In genomic region chr18:2976218-2976617, GRCh38 we compare ENCODE assay signal across 12 cellular contexts. TPM values are rescaled to one million over a fixed set of nuclear protein-coding genes. Genes with fewer than 3 reads are reported as not detected.
DNase-seq lines count a peak whose midpoint lies in the region; ATAC-seq, FAIRE-seq and TF ChIP-seq lines count a peak whose summit lies in the region.
"Had no signal": no experiment of that assay in that cellular context is flagged by ENCODE, and none has a peak within 500 bp of the region (broad histone marks: within the 10 kb centered on the region; RNA-seq: fewer than 3 reads in every experiment).

No MANE protein-coding gene starts in this region.

- H3K27ac ChIP-seq in HepG2 (ENCODE audit: extremely low read length, insufficient read depth, low read length) (no peak overlapping the region), testis (peak overlapping the region; percentile 26 to 86)
- H3K27ac ChIP-seq: PC-9 had no signal

- TF ChIP-seq CTCF in HepG2 (CRISPR knock-in tag; IDR thresholded peaks at IDR 0.05) = no peak
- no peak for TF ChIP-seq CTCF in testis (IDR thresholded peaks at IDR 0.05)

- H3K27me3 ChIP-seq in HepG2 (ENCODE audit: control insufficient read depth in 1 of 2, insufficient read depth in 2 of 2, low read length in 2 of 2) (no peaks in the 10 kb centered on the region), testis (no peaks in the 10 kb centered on the region), H7 (ENCODE audit: control insufficient read depth, insufficient read depth, low read length) (no peaks in the 10 kb centered on the region)
- H3K27me3 ChIP-seq: tibial nerve had no signal

- peaks cover 85% of the 10 kb centered on the region for H4K20me1 ChIP-seq in HepG2 (ENCODE audit: insufficient read depth, low read length)

- H3K27me3 Mint-ChIP-seq in activated T-cell treated with anti-CD3 and anti-CD28 coated beads, Interleukin-2, amount 50 U/mL, for 4 hours (ENCODE audit: low read depth) = no peaks in the 10 kb centered on the region
- no peaks in the 10 kb centered on the region for H3K27me3 Mint-ChIP-seq in activated naive CD8-positive, alpha-beta T cell treated with anti-CD3 and anti-CD28 coated beads for 36 hours

- H3K9ac ChIP-seq in HepG2 (ENCODE audit: insufficient read depth, low read depth, low read length) = no peak overlapping the region

- intact Hi-C loops in HepG2 (cut with micrococcal nuclease; ENCODE audit: unreplicated experiment) (no loop called here), testis (cut with DNase I; ENCODE audit: low total_unique reads) (no loop called here)

- no TSS peak for BruUV-seq in HepG2 (replicated peaks; lab: Mats Ljungman, UMichigan)

- peak overlapping the region; percentile 88 for H3K27ac Mint-ChIP-seq in activated naive CD8-positive, alpha-beta T cell treated with anti-CD3 and anti-CD28 coated beads for 36 hours

- CTCF ChIA-PET in HepG2 (lab: Yijun Ruan, JAX; ENCODE audit: low intra/inter-chr PET ratio, low total read pairs) = no interaction called here

- in situ Hi-C loops in HepG2 (cut with HindIII; ENCODE audit: extremely low pct_ligation_motif_present, low pct_unique_long_range_greater_than_20kb) = no loop called here

- no peak for FAIRE-seq in HepG2 (lab: Jason Lieb, UNC)

- DNase-seq in activated T-cell treated with anti-CD3 and anti-CD28 coated beads, Interleukin-2, amount 50 U/mL, for 4 hours = no peak
- DNase-seq in activated T-cell treated with anti-CD3 and anti-CD28 coated beads, Interleukin-2, amount 50 U/mL, for 48 hours = no peak
- DNase-seq in activated naive CD8-positive, alpha-beta T cell treated with anti-CD3 and anti-CD28 coated beads for 36 hours = no peak
- DNase-seq in HepG2 (ENCODE audit: low spot score) (no peak), testis (no peak), HPDE6-E6E7 (ENCODE audit: extremely low spot score) (no peak), H7 (no peak), nucleus accumbens (lab: John Stamatoyannopoulos, UW) (no peak)
- DNase-seq: MV-4-11, NCI-H226, PC-9 had no signal

- peaks cover 99% of the 10 kb centered on the region for H3K79me2 ChIP-seq in HepG2 (ENCODE audit: insufficient read depth, low read length)

- no peak overlapping the region for H3K4me2 ChIP-seq in HepG2 (ENCODE audit: low read depth, low read length)
- H3K4me2 ChIP-seq: PC-9 had no signal

- WGBS in HepG2 (ENCODE audit: low lambda C conversion rate) = 60% methylated on average over 3 of the region's 3 CpGs
- WGBS in testis, 2 donors = 44 to 60% methylated on average over 3 of the region's 3 CpGs

- TF ChIP-seq EP300 in HepG2 (IDR thresholded peaks at IDR 0.05; ENCODE audit: low read depth in 2 of 2, low read length in 2 of 2) (no peak), HepG2 (CRISPR knock-in tag; IDR thresholded peaks at IDR 0.05; ENCODE audit: borderline replicate concordance) (no peak)

- H3K4me1 ChIP-seq in HepG2 (ENCODE audit: insufficient read depth, low read length) (peaks cover 96% of the 10 kb centered on the region), testis (peaks cover 49% of the 10 kb centered on the region)

- ATAC-seq in activated T-cell treated with anti-CD3 and anti-CD28 coated beads, Interleukin-2, amount 50 U/mL, for 4 hours = no peak
- ATAC-seq in HepG2 = no peak

- H2AFZ ChIP-seq in HepG2 (ENCODE audit: low read length) = no peak overlapping the region
- H2AFZ ChIP-seq: PC-9 had no signal

- peaks cover 15% of the 10 kb centered on the region for H3K36me3 Mint-ChIP-seq in activated T-cell treated with anti-CD3 and anti-CD28 coated beads, Interleukin-2, amount 50 U/mL, for 4 hours (ENCODE audit: insufficient read depth)
- peaks cover 51% of the 10 kb centered on the region for H3K36me3 Mint-ChIP-seq in activated naive CD8-positive, alpha-beta T cell treated with anti-CD3 and anti-CD28 coated beads for 36 hours

- peaks cover 93% of the 10 kb centered on the region for H3K4me1 Mint-ChIP-seq in activated T-cell treated with anti-CD3 and anti-CD28 coated beads, Interleukin-2, amount 50 U/mL, for 4 hours (ENCODE audit: low read depth)
- H3K4me1 Mint-ChIP-seq in activated naive CD8-positive, alpha-beta T cell treated with anti-CD3 and anti-CD28 coated beads for 36 hours = peaks cover 77% of the 10 kb centered on the region

- H3K4me3 Mint-ChIP-seq in activated T-cell treated with anti-CD3 and anti-CD28 coated beads, Interleukin-2, amount 50 U/mL, for 4 hours = peak overlapping the region; percentile 58
- no peak overlapping the region for H3K4me3 Mint-ChIP-seq in activated naive CD8-positive, alpha-beta T cell treated with anti-CD3 and anti-CD28 coated beads for 36 hours

- H3K4me3 ChIP-seq in HepG2 (replicated peaks in 1 of 3; ENCODE audit: insufficient read depth in 1 of 3, low read depth in 2 of 3, low read length in 3 of 3) (no peak overlapping the region), testis (no peak overlapping the region), H7 (ENCODE audit: insufficient read depth, low read depth, low read length) (no peak overlapping the region)
- H3K4me3 ChIP-seq: PC-9, tibial nerve had no signal

- H3K9me3 ChIP-seq in HepG2 (ENCODE audit: low read length) (no peaks in the 10 kb centered on the region), testis (no peaks in the 10 kb centered on the region)
- H3K9me3 ChIP-seq: tibial nerve had no signal

- TF ChIP-seq RAD21 in HepG2 (CRISPR knock-in tag; IDR thresholded peaks at IDR 0.05) = no peak

- no peak for TF ChIP-seq POLR2A in HepG2 (IDR thresholded peaks at IDR 0.05; ENCODE audit: insufficient read depth in 1 of 2, low read depth in 2 of 2, low read length in 2 of 2)
- TF ChIP-seq POLR2A in testis (IDR thresholded peaks at IDR 0.05) = no peak

- POLR2A ChIA-PET in HepG2 (lab: Yijun Ruan, JAX) = interaction anchor here (1.4 kb wide), 1 partner anchor 142 kb away, joined by 3 read pairs; no protein-coding TSS in a partner anchor

- no peaks in the 10 kb centered on the region for H3K9me3 Mint-ChIP-seq in activated T-cell treated with anti-CD3 and anti-CD28 coated beads, Interleukin-2, amount 50 U/mL, for 4 hours
- no peaks in the 10 kb centered on the region for H3K9me3 Mint-ChIP-seq in activated naive CD8-positive, alpha-beta T cell treated with anti-CD3 and anti-CD28 coated beads for 36 hours

- H3K36me3 ChIP-seq in HepG2 (replicated peaks in 1 of 2; ENCODE audit: control insufficient read depth in 1 of 2, insufficient read depth in 2 of 2, low read length in 2 of 2) = peaks cover 1 to 15% of the 10 kb centered on the region in 2 experiments; a peak in 3 of 5 replicates
- H3K36me3 ChIP-seq in testis (ENCODE audit: low read depth, missing control alignments) = no peaks in the 10 kb centered on the region
- H3K36me3 ChIP-seq in H7 (replicated peaks; ENCODE audit: control insufficient read depth, insufficient read depth, low read length) = no peaks in the 10 kb centered on the region
- H3K36me3 ChIP-seq: tibial nerve had no signal

TF ChIP-seq in HepG2, 621 proteins besides CTCF, POLR2A, EP300 and RAD21:
- TF ChIP-seq HNF4A (CRISPR knock-in tag; IDR thresholded peaks at IDR 0.05) (peak; percentile 42; the same call in 1 of the 2 replicates), ZUFSP (CRISPR knock-in tag; IDR thresholded peaks at IDR 0.05; ENCODE audit: borderline replicate concordance) (no peak)

RNA-seq across cellular contexts. Expression of gene LPIN2, which starts 36.7 kb away (rescaled TPM):
- total RNA-seq in activated T-cell treated with anti-CD3 and anti-CD28 coated beads, Interleukin-2, amount 50 U/mL, for 4 hours = 10 to 100 TPM; 55.5 to 66.6 (median 60.6) TPM
- 10 to 100 TPM; 56.1 to 61.5 TPM for total RNA-seq in activated naive CD8-positive, alpha-beta T cell treated with anti-CD3 and anti-CD28 coated beads for 36 hours
- 46.0 and 59.5 TPM in 2 replicates for total RNA-seq in HepG2 (2016; rRNA removed; fragmentation: Illumina TruSeq; extraction: Trizol)
- total RNA-seq in HepG2 (2016; cell fraction: cytosol; rRNA removed; fragmentation: Illumina TruSeq; extraction: Trizol; ENCODE audit: low read depth) = 12.8 and 14.6 TPM in 2 replicates
- 44.4 and 54.4 TPM in 2 replicates for total RNA-seq in HepG2 (2016; cell fraction: insoluble cytoplasmic fraction; rRNA removed; fragmentation: Illumina TruSeq; extraction: Trizol)
- 20.5 and 21.5 TPM in 2 replicates for total RNA-seq in HepG2 (2016; cell fraction: membrane; rRNA removed; fragmentation: Illumina TruSeq; extraction: Trizol)
- total RNA-seq in HepG2 (2016; cell fraction: nucleus; rRNA removed; fragmentation: Illumina TruSeq; extraction: Trizol) = 50.5 and 53.1 TPM in 2 replicates
- 110 and 119 TPM in 2 replicates for polyA plus RNA-seq in HepG2 (2011; rRNA removed)
- polyA plus RNA-seq in HepG2 (2011; cell fraction: cytosol; rRNA removed) = 76.4 and 101 TPM in 2 replicates
- 114 and 124 TPM in 2 replicates for polyA plus RNA-seq in HepG2 (2011; cell fraction: nucleus; rRNA removed)
- polyA plus RNA-seq in HepG2 (2012) = 53.5 and 68.4 TPM in 2 replicates
- polyA plus RNA-seq in HepG2 (2016; cell fraction: cytosol; fragmentation: Illumina TruSeq; extraction: Trizol; ENCODE audit: low read depth) = 1.7 and 2.2 TPM in 2 replicates
- 32.7 and 38.7 TPM in 2 replicates for polyA plus RNA-seq in HepG2 (2016; cell fraction: insoluble cytoplasmic fraction; fragmentation: Illumina TruSeq; extraction: Trizol; ENCODE audit: low read depth)
- 5.6 and 6.6 TPM in 2 replicates for polyA plus RNA-seq in HepG2 (2016; cell fraction: membrane; fragmentation: Illumina TruSeq; extraction: Trizol; ENCODE audit: low read depth)
- 51.6 and 53.6 TPM in 2 replicates for polyA plus RNA-seq in HepG2 (2016; cell fraction: nucleus; fragmentation: Illumina TruSeq; extraction: Trizol; ENCODE audit: insufficient read depth, low read depth)
- polyA minus RNA-seq in HepG2 (2011; rRNA and poly(A)+ RNA removed; ENCODE audit: low replicate concordance) = 31.2 and 149 TPM in 2 replicates
- polyA minus RNA-seq in HepG2 (2011; cell fraction: cytosol; rRNA and poly(A)+ RNA removed) = 95.1 and 103 TPM in 2 replicates
- 171 and 204 TPM in 2 replicates for polyA minus RNA-seq in HepG2 (2011; cell fraction: nucleus; rRNA and poly(A)+ RNA removed)
- total RNA-seq in testis = 100 to 1,000 TPM; 109 to 141 TPM
- polyA plus RNA-seq in testis (ENCODE audit: insufficient read depth, low read depth, low replicate concordance) = 56.0 TPM
- 10.8 and 11.8 TPM in 2 replicates for total RNA-seq in H7 (2014; rRNA removed; shearing (Covaris generic))
